In genomic region chr14:74912801-74913200, GRCh38 we compare ENCODE assay signal across 30 cellular contexts. TPM values are rescaled to one million over a fixed set of nuclear protein-coding genes. Genes with fewer than 3 reads are reported as not detected.
"Had no signal": no experiment of that assay in that cellular context is flagged by ENCODE, and none has a peak within 500 bp of the region (broad histone marks: within the 10 kb centered on the region; RNA-seq: fewer than 3 reads in every experiment).

No MANE protein-coding gene starts in this region.

- H3K27ac ChIP-seq: coronary artery, lower lobe of right lung, ovary, psoas muscle, sigmoid colon, suprapubic skin, thyroid gland had no signal

- H3K27me3 ChIP-seq: esophagus squamous epithelium, ovary, sigmoid colon, suprapubic skin, thyroid gland had no signal

- ATAC-seq: left ventricle myocardium superior; lower lobe of right lung; mucosa of descending colon; natural killer cell treated with Interleukin-12 subunit alpha and Interleukin-12 subunit beta and Interleukin-15 and Interleukin-18, amount 100 ng/mL, for 72 hours; psoas muscle; right cardiac atrium; stimulated activated naive B cell treated with anti-CD40 and anti-IgM and Interleukin-4, amounts not matched to agents 10 μg/mL and 1 μg/mL and 100 μg/mL, for 72 hours had no signal

- H3K36me3 ChIP-seq: esophagus squamous epithelium, lower lobe of right lung, ovary, sigmoid colon, suprapubic skin, thyroid gland had no signal

- FAIRE-seq: endothelial cell of umbilical vein had no signal

- H3K9me3 ChIP-seq: esophagus squamous epithelium, lower lobe of right lung, mucosa of descending colon, ovary, psoas muscle, sigmoid colon, suprapubic skin, thyroid gland had no signal

- DNase-seq: dermis blood vessel endothelial cell; effector memory CD4-positive, alpha-beta T cell; erythroblast; esophagus squamous epithelium; foreskin melanocyte; glutamatergic neuron; hypothalamus; immature natural killer cell; islet precursor cell; left ventricle myocardium superior; lower lobe of right lung; mucosa of descending colon; naive B cell; nucleus accumbens; ovary; psoas muscle; sigmoid colon; stimulated activated CD4-positive, alpha-beta T cell treated with anti-CD3 and anti-CD28 coated beads, Interleukin-4, amount 100 ng/mL, for 4 hours; stimulated activated naive B cell treated with anti-CD40 and anti-IgM and Interleukin-4, amounts not matched to agents 10 μg/mL and 1 μg/mL and 100 μg/mL, for 72 hours; thyroid gland; trophoblast cell had no signal

- H3K4me3 ChIP-seq: coronary artery, esophagus squamous epithelium, lower lobe of right lung, mucosa of descending colon, ovary, psoas muscle, sigmoid colon, suprapubic skin, thyroid gland had no signal

RNA-seq across cellular contexts. Expression of gene PROX2, which starts 36.9 kb away (rescaled TPM):
- total RNA-seq: dermis blood vessel endothelial cell, endothelial cell of umbilical vein, esophagus squamous epithelium, left ventricle myocardium superior, mesothelial cell of epicardium, neural crest cell, ovary, psoas muscle, renal cortical epithelial cell, right cardiac atrium, skeletal muscle tissue, thyroid gland had no signal
- polyA plus RNA-seq: ovary, psoas muscle, right cardiac atrium had no signal

RNA-seq across cellular contexts. Expression of gene PGF, which starts 42.6 kb away (rescaled TPM):
- total RNA-seq: natural killer cell treated with Interleukin-12 subunit alpha and Interleukin-12 subunit beta and Interleukin-15 and Interleukin-18, amount 100 ng/mL, for 72 hours had no signal
